In genomic region chr22:24210409-24210808, GRCh38 we compare ENCODE assay signal across 2 cellular contexts. TPM values are rescaled to one million over a fixed set of nuclear protein-coding genes. Genes with fewer than 3 reads are reported as not detected.
"Had no signal": no experiment of that assay in that cellular context is flagged by ENCODE, and none has a peak within 500 bp of the region (broad histone marks: within the 10 kb centered on the region; RNA-seq: fewer than 3 reads in every experiment).

No MANE protein-coding gene starts in this region.

RNA-seq across cellular contexts. Expression of gene GGT5, which starts 34.5 kb away (rescaled TPM):
- polyA plus RNA-seq: keratinocyte; naive thymus-derived CD8-positive, alpha-beta T cell had no signal
